Comparison of ENCODE assay signal across 21 cellular contexts in the genomic region with DNA sequence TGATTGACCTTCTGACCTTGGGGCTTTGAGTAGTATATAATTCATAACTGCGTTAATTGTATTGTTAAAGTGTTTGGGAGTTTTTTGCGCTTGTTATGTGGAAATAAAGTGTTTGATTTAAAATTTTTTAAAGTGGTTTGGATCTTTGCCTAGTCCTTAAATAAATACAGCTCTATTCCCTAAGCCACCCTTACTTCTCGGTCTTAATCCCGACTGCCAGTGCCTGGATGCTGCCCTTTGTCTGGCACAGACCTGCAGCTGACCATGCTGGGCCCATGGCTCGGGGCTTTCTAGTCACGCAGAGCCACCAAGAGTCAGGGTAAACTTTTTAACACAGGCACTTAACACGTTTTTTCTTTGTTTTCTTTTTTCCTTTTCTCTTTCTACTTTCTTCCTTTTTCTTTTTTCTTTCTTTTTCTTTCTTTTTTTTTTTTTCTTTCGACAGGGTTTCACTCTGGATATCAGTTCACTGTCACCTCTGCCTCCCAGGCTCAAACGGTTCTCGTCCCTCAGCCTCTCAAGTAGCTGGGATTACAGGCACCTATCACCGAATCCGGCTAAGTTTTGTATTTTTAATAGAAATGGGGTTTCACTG. TPM values are rescaled to one million over a fixed set of nuclear protein-coding genes. Genes with fewer than 3 reads are reported as not detected.
"Had no signal": no experiment of that assay in that cellular context is flagged by ENCODE, and none has a peak within 500 bp of the region (broad histone marks: within the 10 kb centered on the region; RNA-seq: fewer than 3 reads in every experiment).

No MANE protein-coding gene starts in this region.

- H3K4me1 ChIP-seq: breast epithelium, pancreas, transverse colon had no signal

- H3K27me3 ChIP-seq: breast epithelium, pancreas, transverse colon had no signal

- H3K4me3 ChIP-seq: breast epithelium, coronary artery, mucosa of descending colon, pancreas, transverse colon had no signal

- H3K9me3 Mint-ChIP-seq: activated naive CD8-positive, alpha-beta T cell treated with anti-CD3 and anti-CD28 coated beads, Interleukin-2, amount 10 ng/mL, durations not matched to agents 7 days and 5 days; activated T-cell treated with anti-CD3 and anti-CD28 coated beads, Interleukin-2, amount 50 U/mL, for 4 hours; neural crest cell had no signal

- H3K4me1 Mint-ChIP-seq: neural crest cell; stimulated activated memory B cell treated with anti-CD40 and anti-IgM and Interleukin-4, amounts not matched to agents 10 μg/mL and 1 μg/mL and 100 μg/mL, for 72 hours had no signal

- H3K27ac Mint-ChIP-seq: activated naive CD8-positive, alpha-beta T cell treated with anti-CD3 and anti-CD28 coated beads, Interleukin-2, amount 10 ng/mL, durations not matched to agents 7 days and 5 days; stimulated activated memory B cell treated with anti-CD40 and anti-IgM and Interleukin-4, amounts not matched to agents 10 μg/mL and 1 μg/mL and 100 μg/mL, for 72 hours; T-helper 17 cell had no signal

- DNase-seq: activated CD4-positive, alpha-beta T cell treated with anti-CD3 and anti-CD28 coated beads, Interleukin-2, amount 50 U/mL, for 1 hour; activated gamma-delta T cell treated with Interleukin-2 at 50 U/mL for 16 hours; activated naive CD8-positive, alpha-beta T cell treated with anti-CD3 and anti-CD28 coated beads, Interleukin-2, amount 10 ng/mL, durations not matched to agents 7 days and 5 days; activated T-cell treated with anti-CD3 and anti-CD28 coated beads, Interleukin-2, amount 50 U/mL, for 4 hours; aorta; effector CD4-positive, alpha-beta T cell; hypothalamus; mucosa of descending colon; pancreas; retina; SHP77; small intestine; substantia nigra; T-helper 17 cell; transverse colon had no signal

- H3K9me3 ChIP-seq: breast epithelium, mucosa of descending colon, pancreas, transverse colon had no signal

- H3K27me3 Mint-ChIP-seq: activated naive CD8-positive, alpha-beta T cell treated with anti-CD3 and anti-CD28 coated beads, Interleukin-2, amount 10 ng/mL, durations not matched to agents 7 days and 5 days; stimulated activated memory B cell treated with anti-CD40 and anti-IgM and Interleukin-4, amounts not matched to agents 10 μg/mL and 1 μg/mL and 100 μg/mL, for 72 hours; T-helper 17 cell had no signal

- ATAC-seq: activated T-cell treated with anti-CD3 and anti-CD28 coated beads, Interleukin-2, amount 50 U/mL, for 4 hours; mucosa of descending colon; pancreas; SK-N-SH treated with all-trans-retinoic acid at 6 μM for 48 hours; stimulated activated memory B cell treated with anti-CD40 and anti-IgM and Interleukin-4, amounts not matched to agents 10 μg/mL and 1 μg/mL and 100 μg/mL, for 72 hours; T-helper 17 cell had no signal

- H3K27ac ChIP-seq: breast epithelium, coronary artery, pancreas, transverse colon had no signal

- H3K4me3 Mint-ChIP-seq: activated naive CD8-positive, alpha-beta T cell treated with anti-CD3 and anti-CD28 coated beads, Interleukin-2, amount 10 ng/mL, durations not matched to agents 7 days and 5 days; activated T-cell treated with anti-CD3 and anti-CD28 coated beads, Interleukin-2, amount 50 U/mL, for 4 hours; neural crest cell; stimulated activated memory B cell treated with anti-CD40 and anti-IgM and Interleukin-4, amounts not matched to agents 10 μg/mL and 1 μg/mL and 100 μg/mL, for 72 hours; T-helper 17 cell had no signal

RNA-seq across cellular contexts. Expression of gene SLC5A11, which starts 19.6 kb away (rescaled TPM):
- total RNA-seq: aorta, mammary epithelial cell, neural crest cell had no signal
